ENCODE assay signal across 8 cellular contexts in genomic region chr12:53737951-53738833, GRCh38. TPM values are rescaled to one million over a fixed set of nuclear protein-coding genes. Genes with fewer than 3 reads are reported as not detected.
DNase-seq lines count a peak whose midpoint lies in the region; ATAC-seq and TF ChIP-seq lines count a peak whose summit lies in the region.

No MANE protein-coding gene starts in this region.

- peak overlapping the region; percentile 38 for H3K4me3 Mint-ChIP-seq in central memory CD8-positive, alpha-beta T cell
- peak overlapping the region; percentile 57 to 72 (median 67) for H3K4me3 Mint-ChIP-seq in nephron

- no peaks in the 10 kb centered on the region for H3K79me2 ChIP-seq in DOHH2 (ENCODE audit: control insufficient read depth, low read length)

- H3K4me1 ChIP-seq in DOHH2 (ENCODE audit: control insufficient read depth, low read length) (peaks cover 17% of the 10 kb centered on the region), Peyer's patch (peaks cover 0 to 20% (median 12%) of the 10 kb centered on the region in 4 donors)

- no peaks in the 10 kb centered on the region for H3K9me2 ChIP-seq in DOHH2 (replicated peaks; ENCODE audit: control insufficient read depth, low read length)

- peaks cover 64% of the 10 kb centered on the region for H3K27me3 Mint-ChIP-seq in central memory CD8-positive, alpha-beta T cell
- H3K27me3 Mint-ChIP-seq in nephron (ENCODE audit: low read depth): peaks cover 1% of the 10 kb centered on the region

- peak; percentile 17 for ATAC-seq in central memory CD8-positive, alpha-beta T cell (replicated peaks; ENCODE audit: extremely low read depth, poor library complexity, severe bottlenecking)
- ATAC-seq in HG02970 (IDR thresholded peaks at IDR 0.05; ENCODE audit: low FRiP score, unreplicated experiment) (no peak), HG02571 (IDR thresholded peaks at IDR 0.05; ENCODE audit: unreplicated experiment) (no peak)

- H3K9me3 Mint-ChIP-seq in central memory CD8-positive, alpha-beta T cell: no peaks in the 10 kb centered on the region
- no peaks in the 10 kb centered on the region for H3K9me3 Mint-ChIP-seq in nephron

- H3F3A ChIP-seq in DOHH2 (ENCODE audit: control insufficient read depth, insufficient read depth): peaks cover 4% of the 10 kb centered on the region; the same call in 1 of the 2 replicates

- DNase-seq in Peyer's patch (peak; percentile 52 to 66 (median 61)), Ammon's horn (ENCODE audit: low spot score) (no peak), NCI-H510A treated with DMSO at 0.1 percent for 48 hours (lab: John Stamatoyannopoulos, UW) (no peak)
- no peak for DNase-seq in central memory CD8-positive, alpha-beta T cell (ENCODE audit: low spot score in 2 of 2)

- H3K9me3 ChIP-seq in DOHH2 (ENCODE audit: control insufficient read depth, insufficient read depth, low read length) (no peaks in the 10 kb centered on the region), Peyer's patch (no peaks in the 10 kb centered on the region)

- H3K27ac Mint-ChIP-seq in central memory CD8-positive, alpha-beta T cell (ENCODE audit: low read depth): no peak overlapping the region
- H3K27ac Mint-ChIP-seq in nephron: peak overlapping the region in 2 of 3 experiments; percentile 86 to 91

- no peaks in the 10 kb centered on the region for H3K36me3 Mint-ChIP-seq in central memory CD8-positive, alpha-beta T cell (ENCODE audit: insufficient read depth)
- no peaks in the 10 kb centered on the region for H3K36me3 Mint-ChIP-seq in nephron (ENCODE audit: low read depth)

- H3K4me3 ChIP-seq in DOHH2 (ENCODE audit: low read length) (peak overlapping the region; percentile 29; the same call in 1 of the 2 replicates), Peyer's patch (peak overlapping the region; percentile 9 to 42 (median 22))

- H3K4me1 Mint-ChIP-seq in central memory CD8-positive, alpha-beta T cell: peaks cover 11% of the 10 kb centered on the region
- peaks cover 26% of the 10 kb centered on the region for H3K4me1 Mint-ChIP-seq in nephron

- no peak for TF ChIP-seq CTCF in DOHH2 (IDR thresholded peaks at IDR 0.05; ENCODE audit: low read depth, low read length, poor library complexity, severe bottlenecking)
- no peak for TF ChIP-seq CTCF in Peyer's patch (IDR thresholded peaks at IDR 0.05)
- TF ChIP-seq CTCF in nephron (IDR thresholded peaks at IDR 0.05; ENCODE audit: unreplicated experiment in 3 of 3): no peak

- no peaks in the 10 kb centered on the region for H4K20me1 ChIP-seq in DOHH2 (ENCODE audit: control insufficient read depth, insufficient read depth, low read depth, low read length)

- H3K27ac ChIP-seq in DOHH2 (ENCODE audit: low read depth, low read length) (no peak overlapping the region), Peyer's patch (no peak overlapping the region)

- H3K36me3 ChIP-seq in DOHH2 (ENCODE audit: control insufficient read depth, low read length): no peaks in the 10 kb centered on the region
- H3K36me3 ChIP-seq in Peyer's patch: no peaks in the 10 kb centered on the region

- H3K27me3 ChIP-seq in DOHH2 (ENCODE audit: control insufficient read depth, low read length) (peaks cover 50% of the 10 kb centered on the region), Peyer's patch (peaks cover 0 to 17% of the 10 kb centered on the region in 2 donors)

- H3K4me2 ChIP-seq in DOHH2 (ENCODE audit: low read length): peak overlapping the region; percentile 46

- no peak for TF ChIP-seq POLR2A in Peyer's patch (IDR thresholded peaks at IDR 0.05)

RNA-seq across cellular contexts. Expression of gene CALCOCO1, which starts 10.9 kb away (rescaled TPM):
- total RNA-seq in Peyer's patch: 100 to 1,000 TPM in 3 of 4 donors, 10 to 100 TPM in 1; 79.7 to 342 (median 175) TPM

RNA-seq across cellular contexts. Expression of gene CISTR, which starts 13.6 kb away (rescaled TPM):
- total RNA-seq in Peyer's patch: not detected

Comparison
In these comparisons a context has a peak if more than half of its experiments do, and no peak if none do; other contexts are left out.
1. DNase-seq: peak in Peyer's patch (3 of 3); none in central memory CD8-positive, alpha-beta T cell (0 of 2), Ammon's horn (single experiment) and NCI-H510A treated with DMSO at 0.1 percent for 48 hours (single experiment).